Comparison of ENCODE assay signal across 12 cellular contexts in genomic region chr7:140036224-140036651, GRCh38. TPM values are rescaled to one million over a fixed set of nuclear protein-coding genes. Genes with fewer than 3 reads are reported as not detected.
DNase-seq lines count a peak whose midpoint lies in the region; ATAC-seq and TF ChIP-seq lines count a peak whose summit lies in the region.
"Had no signal": no experiment of that assay in that cellular context is flagged by ENCODE, and none has a peak within 500 bp of the region (broad histone marks: within the 10 kb centered on the region; RNA-seq: fewer than 3 reads in every experiment).

No MANE protein-coding gene starts in this region.

- CTCF ChIA-PET in activated CD8-positive, alpha-beta T cell treated with anti-CD3 and anti-CD28 coated beads, Interleukin-2, amount 10 ng/mL, durations not matched to agents 7 days and 5 days (lab: Charles Lee): no interaction called here

- no peaks in the 10 kb centered on the region for H3K9me3 Mint-ChIP-seq in activated CD8-positive, alpha-beta T cell treated with anti-CD3 and anti-CD28 coated beads, Interleukin-2, amount 10 ng/mL, durations not matched to agents 7 days and 5 days (ENCODE audit: insufficient read depth)
- no peaks in the 10 kb centered on the region for H3K9me3 Mint-ChIP-seq in stimulated activated naive B cell treated with anti-CD40 and anti-IgM and Interleukin-4, amounts not matched to agents 10 μg/mL and 1 μg/mL and 100 μg/mL, for 72 hours

- peaks cover 2% of the 10 kb centered on the region for H3K4me1 ChIP-seq in right cardiac atrium (ENCODE audit: control insufficient read depth, insufficient read depth, low read length)
- no peaks in the 10 kb centered on the region for H3K4me1 ChIP-seq in transverse colon
- H3K4me1 ChIP-seq: Caco-2 had no signal

- peaks cover 0 to 26% (median 1%) of the 10 kb centered on the region in 4 donors for H3K36me3 ChIP-seq in transverse colon

- ATAC-seq in Right ventricle myocardium inferior (peak; percentile 66), right cardiac atrium (no peak), HG03159 (IDR thresholded peaks at IDR 0.05; ENCODE audit: unreplicated experiment) (peak; percentile 65)
- peak; percentile 70 for ATAC-seq in activated CD8-positive, alpha-beta T cell treated with anti-CD3 and anti-CD28 coated beads, Interleukin-2, amount 10 ng/mL, durations not matched to agents 7 days and 5 days
- peak; percentile 98 to 99 for ATAC-seq in stimulated activated naive B cell treated with anti-CD40 and anti-IgM and Interleukin-4, amounts not matched to agents 10 μg/mL and 1 μg/mL and 100 μg/mL, for 72 hours (replicated peaks)

- H3K27me3 Mint-ChIP-seq in activated CD8-positive, alpha-beta T cell treated with anti-CD3 and anti-CD28 coated beads, Interleukin-2, amount 10 ng/mL, durations not matched to agents 7 days and 5 days (ENCODE audit: low read depth): no peaks in the 10 kb centered on the region
- no peaks in the 10 kb centered on the region for H3K27me3 Mint-ChIP-seq in stimulated activated naive B cell treated with anti-CD40 and anti-IgM and Interleukin-4, amounts not matched to agents 10 μg/mL and 1 μg/mL and 100 μg/mL, for 72 hours

- in situ Hi-C loops in transverse colon (cut with MboI; ENCODE audit: low pct_ligation_motif_present in 1 of 4, low pct_unique_long_range_greater_than_20kb in 1 of 4, low sequenced_read_pairs in 3 of 4): no loop called here

- intact Hi-C loops in Right ventricle myocardium inferior (cut with DNase I): no loop called here
- intact Hi-C loops in right cardiac atrium (cut with DNase I): no loop called here
- intact Hi-C loops in transverse colon (cut with DNase I; ENCODE audit: low total_unique reads): no loop called here

- POLR2A ChIA-PET in activated CD8-positive, alpha-beta T cell treated with anti-CD3 and anti-CD28 coated beads, Interleukin-2, amount 10 ng/mL, durations not matched to agents 7 days and 5 days (lab: Charles Lee): no interaction called here

- H3K4me3 Mint-ChIP-seq in activated CD8-positive, alpha-beta T cell treated with anti-CD3 and anti-CD28 coated beads, Interleukin-2, amount 10 ng/mL, durations not matched to agents 7 days and 5 days: no peak overlapping the region
- peak overlapping the region; percentile 41 for H3K4me3 Mint-ChIP-seq in stimulated activated naive B cell treated with anti-CD40 and anti-IgM and Interleukin-4, amounts not matched to agents 10 μg/mL and 1 μg/mL and 100 μg/mL, for 72 hours

- H3K27ac ChIP-seq in right cardiac atrium (ENCODE audit: low read length) (no peak overlapping the region), transverse colon (no peak overlapping the region)
- H3K27ac ChIP-seq: dorsolateral prefrontal cortex had no signal

- peak overlapping the region; percentile 36 for H3K27ac Mint-ChIP-seq in activated CD8-positive, alpha-beta T cell treated with anti-CD3 and anti-CD28 coated beads, Interleukin-2, amount 10 ng/mL, durations not matched to agents 7 days and 5 days
- peak overlapping the region; percentile 86 for H3K27ac Mint-ChIP-seq in stimulated activated naive B cell treated with anti-CD40 and anti-IgM and Interleukin-4, amounts not matched to agents 10 μg/mL and 1 μg/mL and 100 μg/mL, for 72 hours

- DNase-seq in Right ventricle myocardium inferior (ENCODE audit: missing footprints) (no peak), right cardiac atrium (no peak), GM19238 (ENCODE audit: insufficient read length, low spot score) (no peak), DMS 273 treated with DMSO at 0.1 percent for 48 hours (lab: John Stamatoyannopoulos, UW) (no peak), transverse colon (no peak)
- DNase-seq in activated CD8-positive, alpha-beta T cell treated with anti-CD3 and anti-CD28 coated beads, Interleukin-2, amount 10 ng/mL, durations not matched to agents 7 days and 5 days: peak; percentile 37
- DNase-seq in stimulated activated naive B cell treated with anti-CD40 and anti-IgM and Interleukin-4, amounts not matched to agents 10 μg/mL and 1 μg/mL and 100 μg/mL, for 72 hours: peak; percentile 53
- DNase-seq: activated CD8-positive, alpha-beta memory T cell treated with anti-CD3 and anti-CD28 coated beads for 24 hours; Caco-2; dorsolateral prefrontal cortex; NCI-H774 had no signal

- TF ChIP-seq CTCF in transverse colon (IDR thresholded peaks at IDR 0.05): no peak

- H3K9me3 ChIP-seq in right cardiac atrium (ENCODE audit: control insufficient read depth, low read length): no peaks in the 10 kb centered on the region
- H3K9me3 ChIP-seq in transverse colon: no peaks in the 10 kb centered on the region
- H3K9me3 ChIP-seq: Caco-2 had no signal

- peaks cover 47% of the 10 kb centered on the region for H3K4me1 Mint-ChIP-seq in activated CD8-positive, alpha-beta T cell treated with anti-CD3 and anti-CD28 coated beads, Interleukin-2, amount 10 ng/mL, durations not matched to agents 7 days and 5 days (ENCODE audit: low read depth)
- peaks cover 21 to 46% of the 10 kb centered on the region in 2 donors for H3K4me1 Mint-ChIP-seq in stimulated activated naive B cell treated with anti-CD40 and anti-IgM and Interleukin-4, amounts not matched to agents 10 μg/mL and 1 μg/mL and 100 μg/mL, for 72 hours

- 83% methylated on average over 8 of the region's 8 CpGs for WGBS in right cardiac atrium
- 73 to 80% methylated on average over 4 to 8 of the region's 8 CpGs for WGBS in transverse colon (ENCODE audit: low coverage in 1 of 2), 2 donors

- H3K4me3 ChIP-seq in right cardiac atrium (ENCODE audit: low read length) (no peak overlapping the region), transverse colon (no peak overlapping the region)
- H3K4me3 ChIP-seq: dorsolateral prefrontal cortex had no signal

- peaks cover 76% of the 10 kb centered on the region for H3K36me3 Mint-ChIP-seq in activated CD8-positive, alpha-beta T cell treated with anti-CD3 and anti-CD28 coated beads, Interleukin-2, amount 10 ng/mL, durations not matched to agents 7 days and 5 days (ENCODE audit: low read depth)
- H3K36me3 Mint-ChIP-seq in stimulated activated naive B cell treated with anti-CD40 and anti-IgM and Interleukin-4, amounts not matched to agents 10 μg/mL and 1 μg/mL and 100 μg/mL, for 72 hours: peaks cover 44 to 76% of the 10 kb centered on the region in 2 donors

- no peak for TF ChIP-seq POLR2A in transverse colon (IDR thresholded peaks at IDR 0.05)

- H3K27me3 ChIP-seq in right cardiac atrium (ENCODE audit: control insufficient read depth, insufficient read depth) (no peaks in the 10 kb centered on the region), transverse colon (no peaks in the 10 kb centered on the region)
- H3K27me3 ChIP-seq: dorsolateral prefrontal cortex had no signal

- TF ChIP-seq EP300 in transverse colon (IDR thresholded peaks at IDR 0.05; ENCODE audit: low read depth): no peak

RNA-seq across cellular contexts. Expression of gene PARP12, which starts 26.5 kb away (rescaled TPM):
- 13.2 TPM for total RNA-seq in Right ventricle myocardium inferior
- total RNA-seq in right cardiac atrium: 10 to 100 TPM in 3 of 4 donors, 1 to 10 TPM in 1; 9.9 to 21.6 (median 11.3) TPM
- 9.4 TPM for polyA plus RNA-seq in right cardiac atrium
- 10 to 100 TPM; 96.9 to 98.3 TPM for total RNA-seq in activated CD8-positive, alpha-beta T cell treated with anti-CD3 and anti-CD28 coated beads, Interleukin-2, amount 10 ng/mL, durations not matched to agents 7 days and 5 days
- total RNA-seq in transverse colon: 100 to 1,000 TPM in 1 of 4 donors, 10 to 100 TPM in 3; 20.9 to 105 (median 83.9) TPM

Comparison
In these comparisons a context has a peak if more than half of its experiments do, and no peak if none do; other contexts are left out.
1. ATAC-seq: peak in Right ventricle myocardium inferior (single experiment), HG03159 (single experiment), activated CD8-positive, alpha-beta T cell treated with anti-CD3 and anti-CD28 coated beads, Interleukin-2, amount 10 ng/mL, durations not matched to agents 7 days and 5 days (single experiment) and stimulated activated naive B cell treated with anti-CD40 and anti-IgM and Interleukin-4, amounts not matched to agents 10 μg/mL and 1 μg/mL and 100 μg/mL, for 72 hours (2 of 2); none in right cardiac atrium (0 of 2).
2. DNase-seq: peak in activated CD8-positive, alpha-beta T cell treated with anti-CD3 and anti-CD28 coated beads, Interleukin-2, amount 10 ng/mL, durations not matched to agents 7 days and 5 days (single experiment) and stimulated activated naive B cell treated with anti-CD40 and anti-IgM and Interleukin-4, amounts not matched to agents 10 μg/mL and 1 μg/mL and 100 μg/mL, for 72 hours (single experiment); none in Right ventricle myocardium inferior (single experiment), right cardiac atrium (0 of 3), GM19238 (single experiment), DMS 273 treated with DMSO at 0.1 percent for 48 hours (single experiment) and transverse colon (single experiment).